9 cellular contexts compared by ENCODE assay signal in the genomic region with DNA sequence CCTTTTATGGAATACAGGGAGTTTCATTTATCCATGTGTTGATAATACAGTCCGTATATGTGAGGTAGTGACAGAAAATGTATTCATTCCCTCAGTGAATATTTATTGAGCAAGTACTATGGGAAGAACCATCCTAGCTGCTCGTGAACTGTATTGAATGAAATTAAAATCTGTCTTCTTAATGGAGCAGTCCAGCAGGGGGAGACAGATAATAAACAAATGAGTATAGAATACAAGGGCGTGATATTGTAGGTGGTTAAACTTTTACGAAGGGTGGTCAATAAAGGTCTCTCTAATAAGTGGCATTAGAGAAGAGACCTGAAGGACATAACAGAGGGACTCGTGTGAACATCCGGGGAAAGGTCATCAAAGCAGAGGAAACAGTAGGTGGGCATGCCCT.
A peak's percentile ranks its signal among the peaks of the same experiment; 100 is the strongest.
DNase-seq lines count a peak whose midpoint lies in the region; ATAC-seq, FAIRE-seq and TF ChIP-seq lines count a peak whose summit lies in the region.
"Had no signal": no experiment of that assay in that cellular context is flagged by ENCODE, and none has a peak within 500 bp of the region (broad histone marks: within the 10 kb centered on the region; RNA-seq: fewer than 3 reads in every experiment).

No MANE protein-coding gene starts in this region.

- H3K36me3 ChIP-seq in K562 (ENCODE audit: control insufficient read depth, insufficient read depth, low read length), result no peaks in the 10 kb centered on the region

- in situ Hi-C loops in K562 (cut with MboI), result no loop called here

- no peak overlapping the region for H3K27ac ChIP-seq in K562 (ENCODE audit: extremely low read depth, low read depth, low read length)

- no peaks in the 10 kb centered on the region for H4K20me1 ChIP-seq in K562 (replicated peaks; ENCODE audit: control insufficient read depth, insufficient read depth, low read length)

- CTCF ChIA-PET in K562 (lab: Yijun Ruan, JAX; ENCODE audit: low intra/inter-chr PET ratio), result no interaction called here

- H3K36me3 Mint-ChIP-seq in neural crest cell (ENCODE audit: low read depth), result no peaks in the 10 kb centered on the region
- H3K36me3 Mint-ChIP-seq: natural killer cell treated with Interleukin-12 subunit alpha and Interleukin-12 subunit beta and Interleukin-15 and Interleukin-18, amount 100 ng/mL, for 72 hours had no signal

- FAIRE-seq in HTR-8/SVneo (lab: Jason Lieb, UNC) (no peak), K562 (lab: Jason Lieb, UNC) (no peak)

- TF ChIP-seq POLR2A in K562 (conservative IDR thresholded peaks at IDR 0.05), result no peak

- H3K4me3 ChIP-seq in GM12864 (ENCODE audit: low read depth, low read length), result no peak overlapping the region
- no peak overlapping the region for H3K4me3 ChIP-seq in K562

- H2AFZ ChIP-seq in K562 (ENCODE audit: low read depth, low read length), result no peak overlapping the region

- no peaks in the 10 kb centered on the region for H3K4me1 Mint-ChIP-seq in neural crest cell

- no TSS peak for BruUV-seq in K562 (replicated peaks; lab: Mats Ljungman, UMichigan)

- no peaks in the 10 kb centered on the region for H3K27me3 Mint-ChIP-seq in neural crest cell (ENCODE audit: low read depth)
- H3K27me3 Mint-ChIP-seq: natural killer cell treated with Interleukin-12 subunit alpha and Interleukin-12 subunit beta and Interleukin-15 and Interleukin-18, amount 100 ng/mL, for 72 hours had no signal

- TF ChIP-seq RAD21 in K562 (CRISPR knock-in tag; conservative IDR thresholded peaks at IDR 0.05 in 1 of 2, IDR thresholded peaks at IDR 0.05 in 1 of 2), result peak; percentile 8 to 49; a peak in 2 of 4 replicates

- H3K27ac Mint-ChIP-seq in neural crest cell (ENCODE audit: unreplicated experiment), result no peak overlapping the region
- H3K27ac Mint-ChIP-seq: natural killer cell treated with Interleukin-12 subunit alpha and Interleukin-12 subunit beta and Interleukin-15 and Interleukin-18, amount 100 ng/mL, for 72 hours had no signal

- H3K79me2 ChIP-seq in K562 (ENCODE audit: control insufficient read depth, insufficient read depth, low read length), result no peaks in the 10 kb centered on the region

- POLR2A ChIA-PET in K562 (lab: Yijun Ruan, JAX), result no interaction called here

- peaks cover 8% of the 10 kb centered on the region for H3K9me3 Mint-ChIP-seq in neural crest cell

- WGBS in K562 (ENCODE audit: insufficient coverage, low coverage, missing lambda C conversion rate), result 2% methylated on average over 6 of the region's 6 CpGs

- no peak overlapping the region for H3K9ac ChIP-seq in K562 (ENCODE audit: insufficient read depth in 1 of 2, low read depth in 2 of 2, low read length in 2 of 2)

- no peaks in the 10 kb centered on the region for H3K9me1 ChIP-seq in K562 (ENCODE audit: control insufficient read depth, insufficient read depth, low read length)

- no peak overlapping the region for H3K4me2 ChIP-seq in K562 (ENCODE audit: insufficient read depth, low read length)

- intact Hi-C loops in K562 (cut with micrococcal nuclease), result no loop called here

- no peaks in the 10 kb centered on the region for H3K4me1 ChIP-seq in K562 (replicated peaks in 1 of 2; ENCODE audit: control insufficient read depth in 2 of 2, insufficient read depth in 2 of 2, low read length in 2 of 2)

- H3K9me3 ChIP-seq in K562 (replicated peaks; ENCODE audit: control insufficient read depth, insufficient read depth, low read depth, low read length), result no peaks in the 10 kb centered on the region

- no peak overlapping the region for H3K4me3 Mint-ChIP-seq in neural crest cell
- H3K4me3 Mint-ChIP-seq: natural killer cell treated with Interleukin-12 subunit alpha and Interleukin-12 subunit beta and Interleukin-15 and Interleukin-18, amount 100 ng/mL, for 72 hours had no signal

- no peak for DNase-seq in GM12864 (ENCODE audit: low read depth)
- peak; percentile 24 for DNase-seq in HTR-8/SVneo (ENCODE audit: insufficient read length, low spot score)
- DNase-seq in K562 (ENCODE audit: extremely low read depth in 1 of 4, low spot score in 3 of 4), result peak in 1 of 4 experiments; percentile 8
- no peak for DNase-seq in neural crest cell (ENCODE audit: low read depth, low spot score)
- no peak for DNase-seq in amniotic stem cell (lab: John Stamatoyannopoulos, UW)
- no peak for DNase-seq in activated CD4-positive, alpha-beta T cell treated with anti-CD3 and anti-CD28 coated beads, Interleukin-2, amount 50 U/mL, for 1 hour
- no peak for DNase-seq in NK-92 (lab: John Stamatoyannopoulos, UW; ENCODE audit: unreplicated experiment)
- DNase-seq: activated CD4-positive, alpha-beta T cell treated with anti-CD3 and anti-CD28 coated beads, Interleukin-2, amount 50 U/mL, for 4 hours had no signal

- ATAC-seq in K562, result no peak
- ATAC-seq: natural killer cell treated with Interleukin-12 subunit alpha and Interleukin-12 subunit beta and Interleukin-15 and Interleukin-18, amount 100 ng/mL, for 72 hours had no signal

- TF ChIP-seq CTCF in GM12864 (IDR thresholded peaks at IDR 0.05; ENCODE audit: low read depth, low read length, missing control alignments), result peak; percentile 16
- TF ChIP-seq CTCF in K562 (IDR thresholded peaks at IDR 0.05 in 2 of 3, conservative IDR thresholded peaks at IDR 0.05 in 1 of 3; ENCODE audit: insufficient read depth in 2 of 3, low read depth in 1 of 3, low read length in 3 of 3), result peak in 2 of 3 experiments; percentile 10 to 17; a peak in 1 of 6 replicates
- peak; percentile 34 for TF ChIP-seq CTCF in neural crest cell (conservative IDR thresholded peaks at IDR 0.05)

- no peaks in the 10 kb centered on the region for H3K27me3 ChIP-seq in K562 (ENCODE audit: control insufficient read depth in 2 of 2, insufficient read depth in 2 of 2, low read length in 2 of 2)

- no peak for TF ChIP-seq EP300 in K562 (IDR thresholded peaks at IDR 0.05; ENCODE audit: low read length)

TF ChIP-seq in K562, 482 proteins besides CTCF, POLR2A, EP300 and RAD21:
- TF ChIP-seq ESRRB (CRISPR knock-in tag; IDR thresholded peaks at IDR 0.05; ENCODE audit: borderline replicate concordance) (no peak), NFYB (IDR thresholded peaks at IDR 0.05; ENCODE audit: extremely low read depth, insufficient read length) (no peak), TARDBP (IDR thresholded peaks at IDR 0.05) (no peak), PHB2 (IDR thresholded peaks at IDR 0.05; ENCODE audit: low read depth) (no peak), ZNF41 (CRISPR knock-in tag; conservative IDR thresholded peaks at IDR 0.05) (no peak), SMC3 (conservative IDR thresholded peaks at IDR 0.05; ENCODE audit: insufficient read depth, low read depth, low read length) (no peak), LCOR (CRISPR knock-in tag; IDR thresholded peaks at IDR 0.05) (no peak), NR2F6 (CRISPR knock-in tag; IDR thresholded peaks at IDR 0.05) (no peak), HDAC6 (IDR thresholded peaks at IDR 0.05; ENCODE audit: low read depth, low read length) (no peak), ZNF444 (CRISPR knock-in tag; IDR thresholded peaks at IDR 0.05) (no peak), TBL1XR1 (IDR thresholded peaks at IDR 0.05; ENCODE audit: low read length in 2 of 2) (no peak), NR4A1 (CRISPR knock-in tag; IDR thresholded peaks at IDR 0.05) (no peak), NR4A1 (tag; IDR thresholded peaks at IDR 0.05) (no peak)
